Comparison of ENCODE assay signal across 8 cellular contexts in genomic region chr6:17600527-17601388, GRCh38. TPM values are rescaled to one million over a fixed set of nuclear protein-coding genes. Genes with fewer than 3 reads are reported as not detected.
DNase-seq lines count a peak whose midpoint lies in the region; ATAC-seq, FAIRE-seq and TF ChIP-seq lines count a peak whose summit lies in the region.

No MANE protein-coding gene starts in this region.

- H3K9ac ChIP-seq in GM12878 (ENCODE audit: control insufficient read depth, insufficient read depth, low read length) (peak overlapping the region; percentile 66), skeletal muscle satellite cell (ENCODE audit: low read depth, low read length) (peak overlapping the region; percentile 85)

- H3K79me2 ChIP-seq in GM12878 (ENCODE audit: control insufficient read depth, insufficient read depth, low read length), result peaks cover 5% of the 10 kb centered on the region

- WGBS in GM12878 (ENCODE audit: insufficient coverage, insufficient replicate concordance, low lambda C conversion rate, missing lambda C conversion rate), result 1% methylated on average over 51 of the region's 77 CpGs

- in situ Hi-C loops in GM12878 (cut with MboI), result no loop called here

- CTCF ChIA-PET in GM12878 (lab: Yijun Ruan, JAX), result interaction anchor here (0.9 to 2.5 kb wide), 7 partner anchors 8 to 537 kb away, joined by 3 to 24 read pairs (median 3); partner anchors contain the start of gene NUP153

- H3K9me3 ChIP-seq in GM12878 (replicated peaks; ENCODE audit: control insufficient read depth, insufficient read depth, low read length), result no peaks in the 10 kb centered on the region
- H3K9me3 ChIP-seq in iPS-18c (ENCODE audit: control insufficient read depth, insufficient read depth, low read length), result no peaks in the 10 kb centered on the region
- no peaks in the 10 kb centered on the region for H3K9me3 ChIP-seq in skeletal muscle satellite cell (replicated peaks; ENCODE audit: low read length)

- H3K4me2 ChIP-seq in GM12878 (ENCODE audit: control insufficient read depth, insufficient read depth) (peak overlapping the region; percentile 97), skeletal muscle satellite cell (ENCODE audit: low read length) (peak overlapping the region; percentile 94)

- FAIRE-seq in GM12878 (lab: Jason Lieb, UNC), result peak; percentile 87

- intact Hi-C loops in GM12878 (cut with micrococcal nuclease; ENCODE audit: unreplicated experiment), result loop anchor here (2.0 kb wide), 1 partner anchor 106 kb away; the partner anchor contains the start of gene NUP153

- H3K4me3 ChIP-seq in GM12878 (peak overlapping the region; percentile 95), iPS-18c (ENCODE audit: insufficient read depth, low read depth, low read length) (peak overlapping the region; percentile 77), skeletal muscle satellite cell (ENCODE audit: low read length) (peak overlapping the region; percentile 83)

- RAD21 ChIA-PET in GM12878 (lab: Charles Lee; ENCODE audit: unreplicated experiment), result interaction anchor here (0.6 to 2.0 kb wide), 10 partner anchors 10 to 246 kb away, joined by 3 to 13 read pairs (median 3); partner anchors contain the start of gene NUP153

- TF ChIP-seq POLR2A in GM12878 (IDR thresholded peaks at IDR 0.05; ENCODE audit: low read depth, low read length), result no peak

- DNase-seq in EL, result peak; percentile 55
- peak; percentile 20 for DNase-seq in HT1080 (ENCODE audit: low read depth)
- DNase-seq in T-helper 9 cell, result peak; percentile 32
- DNase-seq in GM12878 (ENCODE audit: low read depth, low spot score), result no peak
- no peak for DNase-seq in SKM-1 treated with dmso at 0.1 percent for 144 hours (lab: John Stamatoyannopoulos, UW; ENCODE audit: unreplicated experiment)

- BruUV-seq in GM12878 (replicated peaks; lab: Mats Ljungman, UMichigan), result no TSS peak

- TF ChIP-seq RAD21 in GM12878 (IDR thresholded peaks at IDR 0.05; ENCODE audit: insufficient read depth, low read depth, low read length), result no peak

- H2AFZ ChIP-seq in GM12878 (ENCODE audit: control insufficient read depth, low read depth, low read length), result peak overlapping the region; percentile 95

- POLR2A ChIA-PET in GM12878 (lab: Charles Lee), result interaction anchor here (0.5 to 2.5 kb wide), 6 partner anchors 60 to 888 kb away, joined by 3 to 12 read pairs (median 3); no protein-coding TSS in a partner anchor

- ATAC-seq in GM21447 (IDR thresholded peaks at IDR 0.05; ENCODE audit: unreplicated experiment) (peak; percentile 45), GM12878 (peak; percentile 73)

- peak in 2 of 3 experiments; percentile 19 to 23; a peak in 1 of 6 replicates for TF ChIP-seq CTCF in GM12878 (IDR thresholded peaks at IDR 0.05 in 2 of 3, conservative IDR thresholded peaks at IDR 0.05 in 1 of 3; ENCODE audit: control insufficient read depth in 2 of 3, extremely low read depth in 1 of 3, insufficient read depth in 1 of 3, low read depth in 3 of 3, low read length in 3 of 3)

- H3K4me1 ChIP-seq in GM12878 (ENCODE audit: control insufficient read depth, insufficient read depth, low read length) (no peaks in the 10 kb centered on the region; the same call in 1 of the 2 replicates), skeletal muscle satellite cell (ENCODE audit: control insufficient read depth, insufficient read depth, low read length) (peaks cover 8% of the 10 kb centered on the region)

- H3K27me3 ChIP-seq in GM12878 (replicated peaks in 1 of 2; ENCODE audit: control insufficient read depth in 2 of 2, insufficient read depth in 2 of 2, low read length in 1 of 2) (no peaks in the 10 kb centered on the region), skeletal muscle satellite cell (ENCODE audit: control insufficient read depth, insufficient read depth, low read length) (no peaks in the 10 kb centered on the region)

- 0 out of 4 replicates have a peak, but pooled peaks of 1 of the 2 experiments have one; percentile 4 for TF ChIP-seq EP300 in GM12878 (IDR thresholded peaks at IDR 0.05; ENCODE audit: borderline replicate concordance in 1 of 2, control insufficient read depth in 1 of 2, low read depth in 2 of 2, low read length in 2 of 2)

- SMC1A ChIA-PET in GM12878 (lab: Charles Lee; ENCODE audit: uncharacterized antibody, unreplicated experiment), result interaction anchor here (0.7 to 3.2 kb wide), 8 partner anchors 9 to 169 kb away, joined by 3 to 12 read pairs (median 3); no protein-coding TSS in a partner anchor

- H3K27ac ChIP-seq in GM12878 (ENCODE audit: control insufficient read depth, insufficient read depth), result peak overlapping the region; percentile 72

- no peaks in the 10 kb centered on the region; a peak in 1 of 4 replicates for H3K36me3 ChIP-seq in GM12878 (ENCODE audit: control insufficient read depth in 2 of 2, insufficient read depth in 2 of 2, low read length in 1 of 2)
- H3K36me3 ChIP-seq in skeletal muscle satellite cell (ENCODE audit: insufficient read depth, low read length), result no peaks in the 10 kb centered on the region

- H4K20me1 ChIP-seq in GM12878 (ENCODE audit: control insufficient read depth, insufficient read depth), result no peaks in the 10 kb centered on the region

TF ChIP-seq in GM12878, 131 proteins besides CTCF, POLR2A, EP300 and RAD21 (continues in another document):
- TF ChIP-seq CREM (IDR thresholded peaks at IDR 0.05; ENCODE audit: low read depth), result no peak; the same call in 1 of the 2 replicates
- TF ChIP-seq RFX5 (IDR thresholded peaks at IDR 0.05; ENCODE audit: low read depth, low read length), result no peak
- no peak for TF ChIP-seq MEF2A (IDR thresholded peaks at IDR 0.05; ENCODE audit: insufficient read depth, low read depth, low read length)
- no peak for TF ChIP-seq SUPT20H (IDR thresholded peaks at IDR 0.05; ENCODE audit: borderline replicate concordance, control insufficient read depth, low read depth, low read length)
- TF ChIP-seq MYB (IDR thresholded peaks at IDR 0.05; ENCODE audit: borderline replicate concordance, low read depth, low read length), result no peak
- TF ChIP-seq HDAC6 (IDR thresholded peaks at IDR 0.05; ENCODE audit: unreplicated experiment), result no peak
- TF ChIP-seq, protein P1, sequence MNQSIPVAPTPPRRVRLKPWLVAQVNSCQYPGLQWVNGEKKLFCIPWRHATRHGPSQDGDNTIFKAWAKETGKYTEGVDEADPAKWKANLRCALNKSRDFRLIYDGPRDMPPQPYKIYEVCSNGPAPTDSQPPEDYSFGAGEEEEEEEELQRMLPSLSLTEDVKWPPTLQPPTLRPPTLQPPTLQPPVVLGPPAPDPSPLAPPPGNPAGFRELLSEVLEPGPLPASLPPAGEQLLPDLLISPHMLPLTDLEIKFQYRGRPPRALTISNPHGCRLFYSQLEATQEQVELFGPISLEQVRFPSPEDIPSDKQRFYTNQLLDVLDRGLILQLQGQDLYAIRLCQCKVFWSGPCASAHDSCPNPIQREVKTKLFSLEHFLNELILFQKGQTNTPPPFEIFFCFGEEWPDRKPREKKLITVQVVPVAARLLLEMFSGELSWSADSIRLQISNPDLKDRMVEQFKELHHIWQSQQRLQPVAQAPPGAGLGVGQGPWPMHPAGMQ (IDR thresholded peaks at IDR 0.05; ENCODE audit: borderline replicate concordance), result no peak
- TF ChIP-seq PKNOX1 (IDR thresholded peaks at IDR 0.05), result no peak
- no peak for TF ChIP-seq PML (IDR thresholded peaks at IDR 0.05; ENCODE audit: low read length)
- TF ChIP-seq DPF2 (IDR thresholded peaks at IDR 0.05), result peak; percentile 75
- no peak for TF ChIP-seq KAT2A (conservative IDR thresholded peaks at IDR 0.05; ENCODE audit: control insufficient read depth, low read depth, low read length)
- TF ChIP-seq STAT3 (IDR thresholded peaks at IDR 0.05; ENCODE audit: low read depth, low read length), result no peak

RNA-seq across cellular contexts. Expression of gene FAM8A1, which starts 0.7 kb away (rescaled TPM):
- 4.8 and 6.0 TPM in 2 replicates for total RNA-seq in HT1080 (2014; rRNA removed; shearing (Covaris generic))
- 7.2 and 10.8 TPM in 2 replicates for polyA plus RNA-seq in HT1080 (2015; cell fraction: cytosol; rRNA removed)
- 8.4 and 11.4 TPM in 2 replicates for polyA plus RNA-seq in HT1080 (2015; cell fraction: nucleus; rRNA removed)
- total RNA-seq in GM12878 (2013; cell fraction: nucleolus; rRNA removed), result 13.0 and 14.2 TPM in 2 replicates
- 3.7 and 4.6 TPM in 2 replicates for total RNA-seq in GM12878 (2014; rRNA removed)
- total RNA-seq in GM12878 (2014; rRNA removed; fragmentation: Illumina TruSeq; extraction: Trizol), result 4.1 and 4.3 TPM in 2 replicates
- 3.8 and 4.5 TPM in 2 replicates for total RNA-seq in GM12878 (2021)
- 1.9 TPM for polyA plus RNA-seq in GM12878 (2011; ENCODE audit: low read depth)
- polyA plus RNA-seq in GM12878 (2011; rRNA removed), result 7.4 and 12.3 TPM in 2 replicates
- 1.8 and 2.6 TPM in 2 replicates for polyA plus RNA-seq in GM12878 (2011; cell fraction: cytosol; rRNA removed)
- polyA plus RNA-seq in GM12878 (2011; cell fraction: nucleus; rRNA removed), result 5.3 and 7.2 TPM in 2 replicates
- 5.4 and 6.0 TPM in 2 replicates for polyA plus RNA-seq in GM12878 (2012)
- polyA plus RNA-seq in GM12878 (2014; fragmentation: Illumina TruSeq; extraction: Trizol), result 3.9 and 6.2 TPM in 2 replicates
- 1 to 10 TPM; 1.4 to 1.5 TPM for polyA plus RNA-seq in GM12878 (2014; fragmentation: Nextera tagmentation; extraction: Ambion mirVana)
- 2.7 and 3.2 TPM in 2 replicates for polyA plus RNA-seq in GM12878 (2014; rRNA removed)
- 1 to 10 TPM; 2.9 to 3.4 TPM for polyA plus RNA-seq in GM12878 (2016; fragmentation: Nextera tagmentation; extraction: Ambion mirVana)
- polyA minus RNA-seq in GM12878 (2011; rRNA and poly(A)+ RNA removed), result 1.7 and 2.9 TPM in 2 replicates
- 1.5 and 1.6 TPM in 2 replicates for polyA minus RNA-seq in GM12878 (2011; cell fraction: cytosol; rRNA and poly(A)+ RNA removed)
- polyA minus RNA-seq in GM12878 (2011; cell fraction: nucleus; rRNA and poly(A)+ RNA removed), result 2.7 and 3.8 TPM in 2 replicates
- 13.9 and 15.1 TPM in 2 replicates for total RNA-seq in skeletal muscle satellite cell (2012; rRNA removed)

Comparison
In these comparisons a context has a peak if more than half of its experiments do, and no peak if none do; other contexts are left out.
1. DNase-seq: peak in EL (single experiment), HT1080 (single experiment) and T-helper 9 cell (single experiment); none in GM12878 (single experiment) and SKM-1 treated with dmso at 0.1 percent for 144 hours (single experiment).
2. Peak in every context shown above with its lines, with median percentiles within 50 percentile points of each other: H3K4me3 ChIP-seq.